12 cellular contexts compared by ENCODE assay signal in the genomic region with DNA sequence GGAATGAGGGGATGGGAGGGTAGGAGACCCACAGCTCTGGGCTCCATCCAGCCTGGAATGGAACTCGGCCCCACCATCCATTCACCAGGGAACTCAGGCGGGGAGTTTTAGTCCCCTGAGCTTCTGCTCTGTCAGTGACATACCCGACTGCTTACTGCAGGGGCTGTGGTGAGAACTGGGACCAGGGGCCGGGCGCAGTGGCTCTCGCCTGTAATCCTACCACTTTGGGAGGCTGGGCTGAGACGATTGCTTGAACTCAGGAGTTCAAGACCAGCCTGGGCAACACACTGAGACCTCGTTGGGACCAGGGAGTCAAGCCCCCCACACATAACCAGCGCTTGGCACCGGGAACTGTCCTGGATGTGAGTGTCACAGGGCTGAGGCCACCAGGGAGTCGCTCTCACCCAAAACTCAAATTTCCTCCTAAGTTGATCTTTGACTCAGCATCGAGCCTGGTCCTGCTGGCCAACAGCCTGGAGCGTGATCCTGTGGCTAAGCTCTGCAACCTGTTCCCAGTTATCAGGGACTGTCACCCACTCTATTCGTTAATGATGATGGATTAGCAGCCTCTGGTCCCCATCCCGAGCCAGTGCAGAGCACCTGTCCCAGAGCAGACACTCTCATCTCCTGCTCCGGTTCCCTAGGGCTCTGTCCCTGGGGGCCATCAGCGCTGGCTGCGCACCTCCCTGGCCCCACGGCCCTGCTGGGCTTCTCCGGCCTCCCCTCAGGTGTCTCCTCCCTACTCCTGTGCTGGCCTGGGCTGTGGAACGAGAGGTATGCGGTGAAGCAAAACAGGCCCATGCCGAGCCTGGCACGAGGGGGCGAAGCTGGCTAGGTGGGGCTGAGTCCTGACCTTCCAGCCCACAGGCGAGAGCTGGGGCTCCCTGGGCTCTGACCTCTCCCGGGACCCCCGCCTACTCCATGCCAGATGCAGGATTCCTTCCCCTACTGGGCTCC. TPM values are rescaled to one million over a fixed set of nuclear protein-coding genes. Genes with fewer than 3 reads are reported as not detected.
DNase-seq lines count a peak whose midpoint lies in the region; ATAC-seq, FAIRE-seq and TF ChIP-seq lines count a peak whose summit lies in the region.
"Had no signal": no experiment of that assay in that cellular context is flagged by ENCODE, and none has a peak within 500 bp of the region (broad histone marks: within the 10 kb centered on the region; RNA-seq: fewer than 3 reads in every experiment).

No MANE protein-coding gene starts in this region.

- ATAC-seq in body of pancreas (peak; percentile 63), left lobe of liver (peak; percentile 68)

- TF ChIP-seq POLR2A in body of pancreas (IDR thresholded peaks at IDR 0.05): peak in 1 of 3 donors; percentile 10

- no peak for FAIRE-seq in frontal cortex (lab: Jason Lieb, UNC)
- FAIRE-seq: TTC549 had no signal

- intact Hi-C loops in body of pancreas (cut with DNase I): no loop called here

- H3K27ac ChIP-seq in body of pancreas: peak overlapping the region; percentile 72 to 87 (median 84)
- peak overlapping the region; percentile 59 for H3K27ac ChIP-seq in skeletal muscle tissue (ENCODE audit: low read depth, low read length)

- peak overlapping the region; percentile 50 to 72 (median 54) for H3K9ac ChIP-seq in skeletal muscle tissue (ENCODE audit: low read depth in 1 of 3, low read length in 3 of 3)

- peaks cover 41% of the 10 kb centered on the region for H3K4me1 ChIP-seq in body of pancreas
- H3K4me1 ChIP-seq in skeletal muscle tissue (ENCODE audit: control insufficient read depth in 3 of 3, insufficient read depth in 3 of 3, low read length in 3 of 3): peaks cover 41 to 51% (median 48%) of the 10 kb centered on the region in 3 donors

- 56 to 62% methylated on average over 12 to 28 of the region's 28 CpGs for WGBS in body of pancreas, 2 donors

- peaks cover 0 to 1% of the 10 kb centered on the region in 2 donors for H3K36me3 ChIP-seq in body of pancreas (replicated peaks in 1 of 2; ENCODE audit: insufficient read depth in 1 of 2, low read depth in 2 of 2)
- peaks cover 22 to 28% (median 24%) of the 10 kb centered on the region in 3 donors for H3K36me3 ChIP-seq in skeletal muscle tissue (ENCODE audit: control insufficient read depth in 3 of 3, insufficient read depth in 3 of 3, low read length in 3 of 3)

- H3K9me3 ChIP-seq in body of pancreas: no peaks in the 10 kb centered on the region
- no peaks in the 10 kb centered on the region for H3K9me3 ChIP-seq in skeletal muscle tissue (ENCODE audit: control insufficient read depth in 3 of 3, low read length in 3 of 3)

- DNase-seq in ELF-1 (ENCODE audit: low read depth, low spot score) (peak; percentile 89), body of pancreas (peak in 3 of 4 donors; percentile 53 to 58 (median 58)), left lobe of liver (ENCODE audit: low spot score) (no peak), HUDEP-2 (lab: John Stamatoyannopoulos, UW; ENCODE audit: unreplicated experiment in 76 of 76) (no peak), frontal cortex (ENCODE audit: low spot score in 2 of 2) (no peak), SIG-M5 (lab: John Stamatoyannopoulos, UW) (no peak), NCI-H2029 (lab: John Stamatoyannopoulos, UW) (no peak)
- DNase-seq: NCI-H1436 treated with DMSO at 0.1 percent for 48 hours; stimulated activated CD4-positive, alpha-beta T cell treated with anti-CD3 and anti-CD28 coated beads, Interleukin-2, amount 100 ng/mL, for 24 hours had no signal

- H3K4me3 ChIP-seq in body of pancreas (no peak overlapping the region), skeletal muscle tissue (ENCODE audit: low read length in 3 of 3) (peak overlapping the region in 2 of 3 donors; percentile 43 to 45)

- no peak for TF ChIP-seq CTCF in body of pancreas (IDR thresholded peaks at IDR 0.05)

- no peaks in the 10 kb centered on the region for H3K27me3 ChIP-seq in body of pancreas
- H3K27me3 ChIP-seq in skeletal muscle tissue (ENCODE audit: control insufficient read depth in 3 of 3, insufficient read depth in 3 of 3, low read length in 3 of 3): no peaks in the 10 kb centered on the region

RNA-seq across cellular contexts. Expression of a gene that starts 0.9 kb away (rescaled TPM):
- 10 to 100 TPM in 1 of 2 donors, 1 to 10 TPM in 1; 7.3 to 22.1 TPM for total RNA-seq in body of pancreas
- total RNA-seq in left lobe of liver: 8.6 TPM
- total RNA-seq in skeletal muscle tissue: 2.1 TPM
- 2.9 TPM for total RNA-seq in frontal cortex

RNA-seq across cellular contexts. Expression of a gene that starts 6.4 kb away (rescaled TPM):
- 100 to 1,000 TPM in 1 of 2 donors, 10 to 100 TPM in 1; 88.2 to 148 TPM for total RNA-seq in body of pancreas
- total RNA-seq in left lobe of liver: 131 TPM
- 188 TPM for total RNA-seq in skeletal muscle tissue
- total RNA-seq in frontal cortex: 58.7 TPM

RNA-seq across cellular contexts. Expression of a gene that starts 20.5 kb away (rescaled TPM):
- total RNA-seq in body of pancreas: 10 to 100 TPM; 51.4 to 74.8 TPM
- total RNA-seq in left lobe of liver: 115 TPM
- total RNA-seq in skeletal muscle tissue: 84.0 TPM
- 46.1 TPM for total RNA-seq in frontal cortex

RNA-seq across cellular contexts. Expression of a gene that starts 21.1 kb away (rescaled TPM):
- 10 to 100 TPM; 23.9 to 56.0 TPM for total RNA-seq in body of pancreas
- 54.8 TPM for total RNA-seq in left lobe of liver
- total RNA-seq in skeletal muscle tissue: 20.9 TPM
- total RNA-seq in frontal cortex: 8.2 TPM

RNA-seq across cellular contexts. Expression of a gene that starts 37.7 kb away (rescaled TPM):
- total RNA-seq in body of pancreas: not detected
- total RNA-seq in left lobe of liver: 12.0 TPM
- not detected for total RNA-seq in skeletal muscle tissue
- total RNA-seq in frontal cortex: not detected
- total RNA-seq: subcutaneous adipose tissue had no signal

Comparison
In these comparisons a context has a peak if more than half of its experiments do, and no peak if none do; other contexts are left out.
1. DNase-seq: peak in ELF-1 (single experiment) and body of pancreas (3 of 4); none in left lobe of liver (single experiment), HUDEP-2 (0 of 76), frontal cortex (0 of 2), SIG-M5 (single experiment) and NCI-H2029 (single experiment).
2. H3K4me3 ChIP-seq: peak in skeletal muscle tissue (2 of 3); none in body of pancreas (0 of 2).